31 cellular contexts compared by ENCODE assay signal in the genomic region with DNA sequence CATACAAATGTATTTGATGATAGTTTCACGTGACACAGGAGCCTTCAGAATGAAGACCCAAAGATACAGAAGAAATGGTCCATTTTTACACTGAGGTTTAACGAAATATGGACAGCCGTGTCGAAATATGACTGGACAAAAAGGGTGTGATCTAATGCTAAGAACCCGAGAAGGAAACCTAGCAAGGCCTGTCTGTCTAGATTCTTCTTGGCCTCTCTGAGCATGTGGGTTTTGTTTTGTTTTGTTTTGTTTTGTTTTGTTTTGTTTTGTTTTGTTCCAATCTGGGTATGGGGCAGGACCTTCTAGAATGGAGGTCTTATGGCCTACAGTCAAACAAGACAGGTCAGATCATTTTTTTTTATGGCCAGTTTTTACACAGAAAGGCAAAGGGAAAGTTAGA.
A peak's percentile ranks its signal among the peaks of the same experiment; 100 is the strongest.
DNase-seq lines count a peak whose midpoint lies in the region; ATAC-seq, FAIRE-seq and TF ChIP-seq lines count a peak whose summit lies in the region.
"Had no signal": no experiment of that assay in that cellular context is flagged by ENCODE, and none has a peak within 500 bp of the region (broad histone marks: within the 10 kb centered on the region; RNA-seq: fewer than 3 reads in every experiment).

No MANE protein-coding gene starts in this region.

- H3K9me3 ChIP-seq in HepG2 (ENCODE audit: low read length) (no peaks in the 10 kb centered on the region), right lobe of liver (no peaks in the 10 kb centered on the region), T-helper 17 cell (ENCODE audit: control insufficient read depth, low read length, poor library complexity, severe bottlenecking) (no peaks in the 10 kb centered on the region), uterus (no peaks in the 10 kb centered on the region)
- H3K9me3 ChIP-seq: BE2C, breast epithelium, right atrium auricular region had no signal

- intact Hi-C loops in HepG2 (cut with micrococcal nuclease; ENCODE audit: unreplicated experiment), result no loop called here
- intact Hi-C loops in right lobe of liver (cut with DNase I), result no loop called here
- intact Hi-C loops in uterus (cut with DNase I; ENCODE audit: low total_unique reads), result no loop called here

- no peak for FAIRE-seq in HepG2 (lab: Jason Lieb, UNC)
- FAIRE-seq: GM12892 had no signal

- H3K4me1 ChIP-seq in HepG2 (ENCODE audit: insufficient read depth, low read length) (peaks cover 94% of the 10 kb centered on the region), right lobe of liver (peaks cover 0 to 11% (median 3%) of the 10 kb centered on the region in 4 donors), uterus (no peaks in the 10 kb centered on the region)
- H3K4me1 ChIP-seq: BE2C, breast epithelium, right atrium auricular region had no signal

- H3K79me2 ChIP-seq in HepG2 (ENCODE audit: insufficient read depth, low read length), result no peaks in the 10 kb centered on the region

- H3K4me3 Mint-ChIP-seq in T-helper 17 cell (no peak overlapping the region), nephron (no peak overlapping the region), osteocyte (ENCODE audit: unreplicated experiment) (no peak overlapping the region)
- H3K4me3 Mint-ChIP-seq: activated CD8-positive, alpha-beta T cell treated with anti-CD3 and anti-CD28 coated beads, Interleukin-2, amount 10 ng/mL, durations not matched to agents 7 days and 5 days; HFFc6; IgD-negative memory B cell; immature natural killer cell; natural killer cell treated with Interleukin-12 subunit alpha and Interleukin-12 subunit beta and Interleukin-15 and Interleukin-18, amount 100 ng/mL, for 72 hours; stimulated activated naive CD8-positive, alpha-beta T cell treated with anti-CD3 and anti-CD28 coated beads, Interleukin-15, amount 100 ng/mL, for 72 hours had no signal

- H3K27me3 Mint-ChIP-seq in T-helper 17 cell (no peaks in the 10 kb centered on the region), nephron (ENCODE audit: low read depth) (no peaks in the 10 kb centered on the region), osteocyte (ENCODE audit: unreplicated experiment) (peaks cover 9% of the 10 kb centered on the region)
- H3K27me3 Mint-ChIP-seq: stimulated activated naive CD8-positive, alpha-beta T cell treated with anti-CD3 and anti-CD28 coated beads, Interleukin-15, amount 100 ng/mL, for 72 hours had no signal

- DNase-seq in HepG2 (ENCODE audit: low spot score) (no peak), right lobe of liver (no peak), T-helper 17 cell (no peak), uterus (no peak), SW 1271 (lab: John Stamatoyannopoulos, UW) (no peak), D341Med (ENCODE audit: low spot score) (no peak), osteocyte (ENCODE audit: extremely low spot score, unreplicated experiment) (no peak)
- DNase-seq: activated CD8-positive, alpha-beta T cell treated with anti-CD3 and anti-CD28 coated beads, Interleukin-2, amount 10 ng/mL, durations not matched to agents 7 days and 5 days; activated naive CD4-positive, alpha-beta T cell treated with anti-CD3 and anti-CD28 coated beads, Interleukin-2, amount 50 U/mL, for 16 hours; BE2C; HFFc6; immature natural killer cell; left colon; NCI-H1105; NCI-H1930; NCI-H2171 treated with DMSO at 0.1 percent for 48 hours; NCI-H510A treated with DMSO at 0.1 percent for 48 hours; NK-92 treated with Interleukin-12 subunit alpha and Interleukin-12 subunit beta, amount 100 ng/mL, for 24 hours; posterior cingulate gyrus; stimulated activated CD4-positive, alpha-beta T cell treated with anti-CD3 and anti-CD28 coated beads, Interleukin-2, amount 100 ng/mL, for 24 hours; stimulated activated naive CD8-positive, alpha-beta T cell treated with anti-CD3 and anti-CD28 coated beads, Interleukin-15, amount 100 ng/mL, for 72 hours; T-helper 2 cell had no signal

- peak overlapping the region; percentile 75 for H3K27ac ChIP-seq in HepG2 (ENCODE audit: extremely low read length, insufficient read depth, low read length)
- H3K27ac ChIP-seq in right lobe of liver, result no peak overlapping the region
- H3K27ac ChIP-seq in uterus, result peak overlapping the region; percentile 45 to 82
- H3K27ac ChIP-seq: breast epithelium, right atrium auricular region had no signal

- no peak for TF ChIP-seq EP300 in HepG2 (IDR thresholded peaks at IDR 0.05; ENCODE audit: low read depth in 2 of 2, low read length in 2 of 2)
- no peak for TF ChIP-seq EP300 in HepG2 (CRISPR knock-in tag; IDR thresholded peaks at IDR 0.05; ENCODE audit: borderline replicate concordance)

- H3K27me3 ChIP-seq in HepG2 (ENCODE audit: control insufficient read depth in 1 of 2, insufficient read depth in 2 of 2, low read length in 2 of 2) (no peaks in the 10 kb centered on the region), right lobe of liver (no peaks in the 10 kb centered on the region), uterus (no peaks in the 10 kb centered on the region)
- H3K27me3 ChIP-seq: BE2C, breast epithelium, right atrium auricular region had no signal

- peak overlapping the region; percentile 3 for H3K27ac Mint-ChIP-seq in T-helper 17 cell
- H3K27ac Mint-ChIP-seq in nephron, result peak overlapping the region; percentile 84 to 95 (median 93)
- H3K27ac Mint-ChIP-seq in osteocyte (ENCODE audit: unreplicated experiment), result no peak overlapping the region
- H3K27ac Mint-ChIP-seq: activated CD8-positive, alpha-beta T cell treated with anti-CD3 and anti-CD28 coated beads, Interleukin-2, amount 10 ng/mL, durations not matched to agents 7 days and 5 days; activated T-helper 2 cell treated with anti-CD3 and anti-CD28 coated beads, Interferon-gamma antibody, Interleukin-2, Interleukin-4, amounts not matched to agents 10 μg/mL and 5 μg/mL and 100 μg/mL, durations not matched to agents 14 hours and 24 hours and 36 hours; HFFc6; immature natural killer cell; natural killer cell treated with Interleukin-12 subunit alpha and Interleukin-12 subunit beta and Interleukin-15 and Interleukin-18, amount 100 ng/mL, for 72 hours had no signal

- H3K4me3 ChIP-seq in HepG2 (replicated peaks in 1 of 3; ENCODE audit: insufficient read depth in 1 of 3, low read depth in 2 of 3, low read length in 3 of 3) (no peak overlapping the region), right lobe of liver (no peak overlapping the region), uterus (no peak overlapping the region)
- H3K4me3 ChIP-seq: breast epithelium, right atrium auricular region had no signal

- no peaks in the 10 kb centered on the region for H4K20me1 ChIP-seq in HepG2 (ENCODE audit: insufficient read depth, low read length)

- ATAC-seq in HepG2 (no peak), right lobe of liver (no peak), T-helper 17 cell (no peak)
- ATAC-seq: activated CD8-positive, alpha-beta T cell treated with anti-CD3 and anti-CD28 coated beads, Interleukin-2, amount 10 ng/mL, durations not matched to agents 7 days and 5 days; left colon; natural killer cell treated with Interleukin-12 subunit alpha and Interleukin-12 subunit beta and Interleukin-15 and Interleukin-18, amount 100 ng/mL, for 72 hours; Right ventricle myocardium inferior; SK-N-SH treated with all-trans-retinoic acid at 6 μM for 48 hours; stimulated activated naive CD8-positive, alpha-beta T cell treated with anti-CD3 and anti-CD28 coated beads, Interleukin-15, amount 100 ng/mL, for 72 hours had no signal

- in situ Hi-C loops in HepG2 (cut with HindIII; ENCODE audit: extremely low pct_ligation_motif_present, low pct_unique_long_range_greater_than_20kb), result loop anchor here (5.0 kb wide), 1 partner anchor 87 kb away; no protein-coding TSS in a partner anchor

- CTCF ChIA-PET in HepG2 (lab: Yijun Ruan, JAX; ENCODE audit: low intra/inter-chr PET ratio, low total read pairs), result no interaction called here

- H3K36me3 ChIP-seq in HepG2 (replicated peaks in 1 of 2; ENCODE audit: control insufficient read depth in 1 of 2, insufficient read depth in 2 of 2, low read length in 2 of 2) (no peaks in the 10 kb centered on the region), right lobe of liver (no peaks in the 10 kb centered on the region), uterus (no peaks in the 10 kb centered on the region)
- H3K36me3 ChIP-seq: BE2C, breast epithelium, right atrium auricular region had no signal

- H3K4me1 Mint-ChIP-seq in T-helper 17 cell (peaks cover 32% of the 10 kb centered on the region), nephron (peaks cover 46% of the 10 kb centered on the region), osteocyte (ENCODE audit: unreplicated experiment) (peaks cover 17% of the 10 kb centered on the region)

- H3K4me2 ChIP-seq in HepG2 (ENCODE audit: low read depth, low read length), result no peak overlapping the region

- no peak overlapping the region for H2AFZ ChIP-seq in HepG2 (ENCODE audit: low read length)

- BruUV-seq in HepG2 (replicated peaks; lab: Mats Ljungman, UMichigan), result no TSS peak

- no peak overlapping the region for H3K9ac ChIP-seq in HepG2 (ENCODE audit: insufficient read depth, low read depth, low read length)

- no peaks in the 10 kb centered on the region for H3K36me3 Mint-ChIP-seq in T-helper 17 cell (ENCODE audit: low read depth)
- no peaks in the 10 kb centered on the region for H3K36me3 Mint-ChIP-seq in nephron (ENCODE audit: low read depth)
- no peaks in the 10 kb centered on the region for H3K36me3 Mint-ChIP-seq in osteocyte (ENCODE audit: unreplicated experiment)
- H3K36me3 Mint-ChIP-seq: immature natural killer cell; natural killer cell treated with Interleukin-12 subunit alpha and Interleukin-12 subunit beta and Interleukin-15 and Interleukin-18, amount 100 ng/mL, for 72 hours had no signal

- H3K9me3 Mint-ChIP-seq in nephron (no peaks in the 10 kb centered on the region), osteocyte (ENCODE audit: unreplicated experiment) (no peaks in the 10 kb centered on the region)
- H3K9me3 Mint-ChIP-seq: activated T-helper 2 cell treated with anti-CD3 and anti-CD28 coated beads, Interferon-gamma antibody, Interleukin-2, Interleukin-4, amounts not matched to agents 10 μg/mL and 5 μg/mL and 100 μg/mL, durations not matched to agents 14 hours and 24 hours and 36 hours; HFFc6; IgD-negative memory B cell; immature natural killer cell; natural killer cell treated with Interleukin-12 subunit alpha and Interleukin-12 subunit beta and Interleukin-15 and Interleukin-18, amount 100 ng/mL, for 72 hours had no signal

- TF ChIP-seq RAD21 in HepG2 (CRISPR knock-in tag; IDR thresholded peaks at IDR 0.05), result no peak

- TF ChIP-seq CTCF in HepG2 (CRISPR knock-in tag; IDR thresholded peaks at IDR 0.05), result no peak
- no peak for TF ChIP-seq CTCF in right lobe of liver (IDR thresholded peaks at IDR 0.05)
- no peak for TF ChIP-seq CTCF in nephron (IDR thresholded peaks at IDR 0.05; ENCODE audit: unreplicated experiment in 3 of 3)
- no peak for TF ChIP-seq CTCF in uterus (IDR thresholded peaks at IDR 0.05)
- TF ChIP-seq CTCF in osteocyte (IDR thresholded peaks at IDR 0.05), result no peak

- no peak for TF ChIP-seq POLR2A in HepG2 (IDR thresholded peaks at IDR 0.05; ENCODE audit: insufficient read depth in 1 of 2, low read depth in 2 of 2, low read length in 2 of 2)
- no peak for TF ChIP-seq POLR2A in right lobe of liver (IDR thresholded peaks at IDR 0.05)
- TF ChIP-seq POLR2A in uterus (IDR thresholded peaks at IDR 0.05), result no peak

- POLR2A ChIA-PET in HepG2 (lab: Yijun Ruan, JAX), result no interaction called here

- WGBS in HepG2 (ENCODE audit: low lambda C conversion rate), result 98% methylated on average over 5 of the region's 5 CpGs
- WGBS in right lobe of liver (ENCODE audit: insufficient coverage, low coverage, low lambda C conversion rate, missing lambda C conversion rate), result 95% methylated on average over 4 of the region's 5 CpGs

Comparison
In these comparisons a context has a peak if more than half of its experiments do, and no peak if none do; other contexts are left out.
1. H3K27ac ChIP-seq: peak in HepG2 (single experiment) and uterus (2 of 2); none in right lobe of liver (0 of 3).